8 cellular contexts compared by ENCODE assay signal in the genomic region with DNA sequence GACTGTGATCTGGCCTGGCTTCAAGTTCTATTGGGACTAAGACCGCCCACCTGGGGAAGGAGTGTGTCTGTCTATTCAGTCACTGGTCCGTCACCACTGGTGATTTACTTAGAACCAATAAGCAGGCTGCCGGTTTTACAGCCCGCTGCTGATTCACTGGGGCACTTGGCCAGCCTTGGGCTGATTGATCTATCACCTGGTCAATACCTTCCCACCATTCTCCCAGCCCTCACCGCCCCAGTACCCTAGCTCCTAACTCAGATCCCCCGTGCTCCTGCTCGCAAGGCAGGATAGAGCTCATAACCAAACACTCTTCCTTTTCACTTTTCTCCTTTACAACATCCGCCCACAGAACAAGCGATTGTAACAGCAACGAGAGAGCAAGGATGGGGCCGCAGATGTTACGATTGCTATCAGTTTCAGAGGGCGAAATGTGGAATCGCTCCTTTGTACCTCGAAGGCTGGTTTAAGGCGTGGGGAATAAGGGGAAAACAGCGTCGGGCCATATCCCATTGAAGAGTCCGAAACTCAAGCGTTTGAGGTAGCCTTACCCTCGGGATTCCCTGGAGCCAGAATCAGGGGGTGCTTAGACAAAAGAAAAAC. TPM values are rescaled to one million over a fixed set of nuclear protein-coding genes. Genes with fewer than 3 reads are reported as not detected.
DNase-seq lines count a peak whose midpoint lies in the region; TF ChIP-seq lines count a peak whose summit lies in the region.

No MANE protein-coding gene starts in this region.

- no peaks in the 10 kb centered on the region for H3K36me3 ChIP-seq in testis (ENCODE audit: low read depth, missing control alignments)

- no peak for TF ChIP-seq POLR2A in testis (IDR thresholded peaks at IDR 0.05)

- H3K27ac ChIP-seq in RWPE1: peak overlapping the region; percentile 89
- peak overlapping the region; percentile 92 to 93 for H3K27ac ChIP-seq in testis

- WGBS in testis, 2 donors: 0 to 1% methylated on average over 21 of the region's 21 CpGs

- H3K27me3 ChIP-seq in testis: no peaks in the 10 kb centered on the region

- POLR2A ChIA-PET in RWPE1 (lab: Yijun Ruan, JAX; ENCODE audit: low non-redundant PET): interaction anchor here (0.6 kb wide), 1 partner anchor 19 kb away, joined by 3 read pairs; no protein-coding TSS in a partner anchor

- CTCF ChIA-PET in RWPE1 (lab: Yijun Ruan, JAX): interaction anchor here (0.6 to 1.8 kb wide), 6 partner anchors 10 to 1292 kb away, joined by 3 to 11 read pairs (median 3); a partner anchor contains a TSS

- DNase-seq in ELF-1 (ENCODE audit: low read depth, low spot score) (peak; percentile 93), GOT3 (lab: John Stamatoyannopoulos, UW) (peak; percentile 8), LHCN-M2 (ENCODE audit: low read depth) (peak; percentile 86), RWPE1 (ENCODE audit: low spot score) (peak; percentile 97), foreskin melanocyte (peak; percentile 57), non-pigmented ciliary epithelial cell (ENCODE audit: low read depth) (peak; percentile 87), testis (peak; percentile 94)
- DNase-seq in activated gamma-delta T cell treated with anti-CD3 and anti-CD28 coated beads, Interleukin-2, amount 50 U/mL, for 16 hours (ENCODE audit: low read depth): peak; percentile 53

- peak overlapping the region; percentile 78 to 92 for H3K4me3 ChIP-seq in testis

- no peak for TF ChIP-seq CTCF in RWPE1 (conservative IDR thresholded peaks at IDR 0.05; ENCODE audit: low read depth)
- TF ChIP-seq CTCF in testis (IDR thresholded peaks at IDR 0.05): no peak

- no peaks in the 10 kb centered on the region for H3K9me3 ChIP-seq in testis

- intact Hi-C loops in testis (cut with DNase I; ENCODE audit: low total_unique reads): no loop called here

- H3K4me1 ChIP-seq in testis: no peaks in the 10 kb centered on the region

RNA-seq across cellular contexts. Expression of a gene that starts 0.7 kb away (rescaled TPM):
- total RNA-seq in LHCN-M2 (2014; rRNA removed): 69.7 and 78.0 TPM in 2 replicates
- polyA plus RNA-seq in LHCN-M2 (2012): 32.8 TPM
- total RNA-seq in testis: 10 to 100 TPM; 82.4 to 87.5 TPM
- 63.2 TPM for polyA plus RNA-seq in testis (ENCODE audit: insufficient read depth, low read depth, low replicate concordance)

RNA-seq across cellular contexts. Expression of a gene that starts 6.8 kb away (rescaled TPM):
- total RNA-seq in LHCN-M2 (2014; rRNA removed) (not detected in 2 replicates), testis (under 1 TPM; 0.37 to 0.63 TPM)
- polyA plus RNA-seq in LHCN-M2 (2012): not detected
- polyA plus RNA-seq in testis (ENCODE audit: insufficient read depth, low read depth, low replicate concordance): 0.40 TPM

RNA-seq across cellular contexts. Expression of a gene that starts 20.5 kb away (rescaled TPM):
- total RNA-seq in LHCN-M2 (2014; rRNA removed): 48.7 and 52.8 TPM in 2 replicates
- 121 TPM for polyA plus RNA-seq in LHCN-M2 (2012)
- 10 to 100 TPM; 65.0 to 72.7 TPM for total RNA-seq in testis
- 143 TPM for polyA plus RNA-seq in testis (ENCODE audit: insufficient read depth, low read depth, low replicate concordance)

Comparison
In these comparisons a context has a peak if more than half of its experiments do, and no peak if none do; other contexts are left out.
1. Peak in every context shown above with its lines: DNase-seq, H3K4me3 ChIP-seq and H3K27ac ChIP-seq.
2. DNase-seq: peak in every context shown above with its lines; median percentile 97 in RWPE1; 94 in testis; 93 in ELF-1; 87 in non-pigmented ciliary epithelial cell; 86 in LHCN-M2; 57 in foreskin melanocyte; 53 in activated gamma-delta T cell treated with anti-CD3 and anti-CD28 coated beads, Interleukin-2, amount 50 U/mL, for 16 hours; 8 in GOT3.